8 cellular contexts compared by ENCODE assay signal in the genomic region with DNA sequence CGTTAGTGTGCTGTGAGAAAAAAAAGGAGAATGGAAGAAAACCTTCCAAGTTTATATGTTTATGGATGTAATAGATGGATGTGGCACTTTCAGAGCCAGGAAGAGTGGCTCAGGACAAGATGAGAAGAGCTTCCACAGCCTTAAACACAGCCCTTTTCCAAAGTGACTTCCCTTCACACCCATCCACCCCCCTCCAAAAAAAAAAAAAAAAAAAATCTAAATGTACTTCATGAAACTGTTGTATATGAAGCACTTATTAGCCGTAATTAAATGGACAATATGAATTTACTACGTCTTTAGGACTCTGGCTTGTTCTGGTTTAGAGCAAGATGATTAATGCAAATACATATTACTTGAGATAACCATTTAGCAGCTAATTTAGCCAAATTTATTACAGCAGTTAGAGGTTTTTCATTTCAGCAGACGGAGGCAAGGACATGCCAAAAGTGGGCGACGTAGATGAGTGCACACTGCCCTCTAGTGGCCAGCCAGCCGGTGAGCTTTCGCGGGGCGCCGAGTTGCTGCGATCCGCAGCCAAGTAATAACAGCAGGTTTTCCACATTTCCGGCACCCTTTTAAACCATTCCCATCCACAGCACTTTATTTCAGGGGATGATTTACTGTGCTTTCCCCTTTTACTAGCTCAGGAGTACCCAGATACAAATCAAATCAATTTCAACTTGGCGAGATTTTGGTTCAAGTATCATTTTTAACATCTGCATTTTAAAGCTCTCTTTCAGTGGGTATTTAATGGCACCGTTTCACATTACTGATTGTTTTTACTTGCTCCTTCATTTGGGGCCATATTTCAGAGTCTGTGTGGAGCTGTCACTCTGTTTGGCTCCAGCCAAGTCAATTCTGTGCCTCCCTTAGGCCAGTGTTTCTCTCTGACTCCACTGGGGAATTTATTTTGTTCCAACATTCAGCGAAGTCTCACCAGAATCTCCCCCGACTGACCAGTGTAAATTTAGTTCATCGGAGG.
DNase-seq lines count a peak whose midpoint lies in the region; ATAC-seq and TF ChIP-seq lines count a peak whose summit lies in the region.

No MANE protein-coding gene starts in this region.

- ATAC-seq in HG02852 (IDR thresholded peaks at IDR 0.05; ENCODE audit: unreplicated experiment) (peak; percentile 36), HG03108 (IDR thresholded peaks at IDR 0.05; ENCODE audit: unreplicated experiment) (no peak)

- H3K9me3 ChIP-seq in WERI-Rb-1 (ENCODE audit: severe bottlenecking), result no peaks in the 10 kb centered on the region
- H3K9me3 ChIP-seq in spleen, result no peaks in the 10 kb centered on the region

- intact Hi-C loops in spleen (cut with DNase I; ENCODE audit: low total_unique reads), result loop anchor here (5.0 kb wide), 1 partner anchor 1215 kb away; no protein-coding TSS in a partner anchor

- whole genome bisulfite sequencing in spleen, 5 donors, result 17 to 21% (median 20%) methylated on average over 19 of the region's 19 CpGs

- TF ChIP-seq CTCF in GM10248 (IDR thresholded peaks at IDR 0.05; ENCODE audit: control extremely low read depth, extremely low read depth, low read depth, missing control alignments), result peak; percentile 96
- peak; percentile 87 for TF ChIP-seq CTCF in WERI-Rb-1 (IDR thresholded peaks at IDR 0.05; ENCODE audit: low read depth, low read length)
- TF ChIP-seq CTCF in spleen (IDR thresholded peaks at IDR 0.05 in 8 of 11, conservative IDR thresholded peaks at IDR 0.05 in 3 of 11), result peak; percentile 47 to 90 (median 77)

- in situ Hi-C loops in T47D (cut with HindIII; ENCODE audit: low pct_unique_long_range_greater_than_20kb, low sequenced_read_pairs), result no loop called here

- H3K4me1 ChIP-seq in spleen, result peaks cover 0 to 10% (median 8%) of the 10 kb centered on the region in 6 donors

- H3K36me3 ChIP-seq in WERI-Rb-1, result no peaks in the 10 kb centered on the region
- H3K36me3 ChIP-seq in spleen, result no peaks in the 10 kb centered on the region

- H3K27me3 ChIP-seq in WERI-Rb-1 (ENCODE audit: insufficient read depth, low read depth, severe bottlenecking), result peaks cover 9% of the 10 kb centered on the region
- H3K27me3 ChIP-seq in spleen (replicated peaks in 1 of 7), result peaks cover 0 to 8% (median 0%) of the 10 kb centered on the region in 7 donors

- CTCF ChIA-PET in GM10248 (lab: Yijun Ruan, JAX), result interaction anchor here (0.7 to 8.6 kb wide), 56 partner anchors 9 to 1788 kb away, joined by 3 to 65 read pairs (median 4); no protein-coding TSS in a partner anchor

- H3K4me3 ChIP-seq in WERI-Rb-1 (ENCODE audit: low read depth, low read length) (no peak overlapping the region), spleen (peak overlapping the region in 1 of 8 donors; percentile 35)

- DNase-seq in GM10248 (ENCODE audit: extremely low spot score) (peak; percentile 73), NCI-H2107 treated with DMSO at 0.1 percent for 48 hours (lab: John Stamatoyannopoulos, UW; ENCODE audit: unreplicated experiment) (peak; percentile 86), WERI-Rb-1 (peak; percentile 72), T47D (ENCODE audit: low read depth in 1 of 2, low spot score in 1 of 2) (peak; percentile 75 to 82), iris pigment epithelial cell (ENCODE audit: low read depth) (peak; percentile 75), spleen (peak; percentile 86)

- POLR2A ChIA-PET in GM10248 (lab: Yijun Ruan, JAX), result no interaction called here

- TF ChIP-seq POLR2A in spleen (IDR thresholded peaks at IDR 0.05), result no peak

- H3K27ac ChIP-seq in WERI-Rb-1 (no peak overlapping the region), spleen (no peak overlapping the region)
